ENCODE assay signal across 7 cellular contexts in genomic region chr1:154764773-154765172, GRCh38.
"Had no signal": no experiment of that assay in that cellular context is flagged by ENCODE, and none has a peak within 500 bp of the region (broad histone marks: within the 10 kb centered on the region; RNA-seq: fewer than 3 reads in every experiment).

No MANE protein-coding gene starts in this region.

- H3K4me2 ChIP-seq: KMS-11 had no signal

- FAIRE-seq: HepG2, HTR-8/SVneo had no signal

- ATAC-seq: HepG2 had no signal

- DNase-seq: IMR-90, KBM-7, KG1 had no signal

- H3K9ac ChIP-seq: KMS-11 had no signal

- H3K27ac ChIP-seq: HL-60, KMS-11 had no signal
